1 cellular context compared by ENCODE assay signal in genomic region chr9:26975728-26976707, GRCh38.
TF ChIP-seq lines count a peak whose summit lies in the region.

No MANE protein-coding gene starts in this region.

TF ChIP-seq in SK-N-SH treated with all-trans-retinoic acid at 6 μM for 48 hours, 23 proteins besides CTCF, POLR2A, EP300 and RAD21 (continued from another document):
- TF ChIP-seq TSHZ2 (CRISPR knock-in tag; IDR thresholded peaks at IDR 0.05) (no peak), CSRNP3 (CRISPR knock-in tag; IDR thresholded peaks at IDR 0.05) (no peak), PATZ1 (CRISPR knock-in tag; IDR thresholded peaks at IDR 0.05; ENCODE audit: borderline replicate concordance) (no peak), GLIS3 (CRISPR knock-in tag; IDR thresholded peaks at IDR 0.05) (no peak), RARB (CRISPR knock-in tag; IDR thresholded peaks at IDR 0.05) (no peak), SNAI2 (CRISPR knock-in tag; IDR thresholded peaks at IDR 0.05) (no peak), ZNF565 (CRISPR knock-in tag; conservative IDR thresholded peaks at IDR 0.05; ENCODE audit: low read depth) (no peak)
